In the genomic region with DNA sequence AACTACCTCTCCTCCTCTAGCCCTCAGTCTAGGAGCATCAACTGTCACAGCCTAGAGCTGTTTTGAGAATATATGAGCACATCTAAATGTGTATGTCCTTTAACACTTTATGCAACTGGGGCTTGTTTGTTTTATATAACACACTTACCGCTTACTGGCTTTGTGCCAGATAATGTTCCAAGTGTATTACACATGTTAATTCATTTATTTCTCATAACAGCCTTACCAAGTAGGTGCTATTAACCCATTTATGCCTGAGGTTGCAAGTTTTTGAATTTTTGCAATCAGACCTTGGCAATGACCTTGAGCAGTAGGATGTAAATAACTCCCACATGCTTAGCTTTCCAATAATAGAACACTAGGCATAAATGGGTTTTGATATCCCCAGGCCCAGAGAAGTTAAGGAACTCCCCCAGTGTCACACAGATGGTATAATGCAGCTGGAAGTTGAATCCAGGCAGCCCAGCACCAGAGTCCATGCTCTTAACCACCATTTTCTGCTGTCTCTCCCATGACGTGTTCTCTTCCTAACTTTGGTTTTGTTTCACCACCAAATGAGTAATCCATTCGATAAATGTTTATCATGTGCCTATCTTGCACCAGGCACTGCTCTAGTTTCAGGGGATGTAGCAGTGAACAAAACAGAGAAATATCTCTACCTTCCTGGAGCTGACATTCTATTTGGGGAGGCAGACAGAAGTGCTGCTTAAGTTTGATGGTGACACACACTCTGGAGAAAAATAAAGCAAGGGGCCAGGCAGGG, we compare ENCODE assay signal across 23 cellular contexts. TPM values are rescaled to one million over a fixed set of nuclear protein-coding genes. Genes with fewer than 3 reads are reported as not detected.
A peak's percentile ranks its signal among the peaks of the same experiment; 100 is the strongest.
DNase-seq lines count a peak whose midpoint lies in the region; ATAC-seq and TF ChIP-seq lines count a peak whose summit lies in the region.
"Had no signal": no experiment of that assay in that cellular context is flagged by ENCODE, and none has a peak within 500 bp of the region (broad histone marks: within the 10 kb centered on the region; RNA-seq: fewer than 3 reads in every experiment).

No MANE protein-coding gene starts in this region.

- intact Hi-C loops in activated CD4-positive, alpha-beta T cell treated with anti-CD3 and anti-CD28 coated beads for 36 hours (cut with DNase I, micrococcal nuclease), result no loop called here
- intact Hi-C loops in activated CD4-positive, alpha-beta T cell treated with anti-CD3 and anti-CD28 coated beads, Interleukin-2, amount 10 ng/mL, durations not matched to agents 24 days and 14 days (cut with micrococcal nuclease), result no loop called here
- intact Hi-C loops in natural killer cell (cut with micrococcal nuclease), result no loop called here

- CTCF ChIA-PET in activated CD4-positive, alpha-beta T cell treated with anti-CD3 and anti-CD28 coated beads for 36 hours (lab: Charles Lee), result no interaction called here

- ATAC-seq in activated CD4-positive, alpha-beta T cell treated with anti-CD3 and anti-CD28 coated beads for 36 hours, result peak; percentile 88
- ATAC-seq in HG02798 (IDR thresholded peaks at IDR 0.05; ENCODE audit: poor library complexity, unreplicated experiment) (no peak), natural killer cell (no peak)
- ATAC-seq: effector memory CD8-positive, alpha-beta T cell; left cardiac atrium had no signal

- no peak overlapping the region for H3K4me3 Mint-ChIP-seq in activated CD4-positive, alpha-beta T cell treated with anti-CD3 and anti-CD28 coated beads for 36 hours
- H3K4me3 Mint-ChIP-seq in activated CD4-positive, alpha-beta T cell treated with anti-CD3 and anti-CD28 coated beads, Interleukin-2, amount 10 ng/mL, durations not matched to agents 24 days and 14 days, result no peak overlapping the region
- H3K4me3 Mint-ChIP-seq in T-helper 2 cell treated with Interferon-gamma antibody and Interleukin-4, amounts not matched to agents 5 μg/mL and 100 μg/mL, for 36 hours, result no peak overlapping the region
- H3K4me3 Mint-ChIP-seq in natural killer cell, result no peak overlapping the region
- H3K4me3 Mint-ChIP-seq: CD4-positive, CD25-positive, alpha-beta regulatory T cell; effector memory CD8-positive, alpha-beta T cell had no signal

- no peak for TF ChIP-seq CTCF in natural killer cell (IDR thresholded peaks at IDR 0.05)

- H3K36me3 Mint-ChIP-seq in activated CD4-positive, alpha-beta T cell treated with anti-CD3 and anti-CD28 coated beads for 36 hours (ENCODE audit: low read depth), result peaks cover 2% of the 10 kb centered on the region
- no peaks in the 10 kb centered on the region for H3K36me3 Mint-ChIP-seq in activated CD4-positive, alpha-beta T cell treated with anti-CD3 and anti-CD28 coated beads, Interleukin-2, amount 10 ng/mL, durations not matched to agents 24 days and 14 days (ENCODE audit: low read depth)
- H3K36me3 Mint-ChIP-seq in T-helper 2 cell treated with Interferon-gamma antibody and Interleukin-4, amounts not matched to agents 5 μg/mL and 100 μg/mL, for 36 hours (ENCODE audit: low read depth), result no peaks in the 10 kb centered on the region
- no peaks in the 10 kb centered on the region for H3K36me3 Mint-ChIP-seq in natural killer cell
- H3K36me3 Mint-ChIP-seq: CD4-positive, CD25-positive, alpha-beta regulatory T cell; naive B cell had no signal

- H3K9me3 Mint-ChIP-seq in activated CD4-positive, alpha-beta T cell treated with anti-CD3 and anti-CD28 coated beads for 36 hours (ENCODE audit: low read depth), result no peaks in the 10 kb centered on the region
- no peaks in the 10 kb centered on the region for H3K9me3 Mint-ChIP-seq in activated CD4-positive, alpha-beta T cell treated with anti-CD3 and anti-CD28 coated beads, Interleukin-2, amount 10 ng/mL, durations not matched to agents 24 days and 14 days
- no peaks in the 10 kb centered on the region for H3K9me3 Mint-ChIP-seq in T-helper 2 cell treated with Interferon-gamma antibody and Interleukin-4, amounts not matched to agents 5 μg/mL and 100 μg/mL, for 36 hours
- H3K9me3 Mint-ChIP-seq in natural killer cell, result no peaks in the 10 kb centered on the region
- H3K9me3 Mint-ChIP-seq: CD4-positive, CD25-positive, alpha-beta regulatory T cell; effector memory CD8-positive, alpha-beta T cell; naive B cell had no signal

- H3K4me1 Mint-ChIP-seq in activated CD4-positive, alpha-beta T cell treated with anti-CD3 and anti-CD28 coated beads for 36 hours, result peaks cover 11% of the 10 kb centered on the region
- H3K4me1 Mint-ChIP-seq in activated CD4-positive, alpha-beta T cell treated with anti-CD3 and anti-CD28 coated beads, Interleukin-2, amount 10 ng/mL, durations not matched to agents 24 days and 14 days, result no peaks in the 10 kb centered on the region
- peaks cover 3% of the 10 kb centered on the region for H3K4me1 Mint-ChIP-seq in T-helper 2 cell treated with Interferon-gamma antibody and Interleukin-4, amounts not matched to agents 5 μg/mL and 100 μg/mL, for 36 hours (ENCODE audit: low read depth)
- H3K4me1 Mint-ChIP-seq in natural killer cell, result peaks cover 27 to 44% of the 10 kb centered on the region in 2 donors

- H3K27me3 Mint-ChIP-seq in activated CD4-positive, alpha-beta T cell treated with anti-CD3 and anti-CD28 coated beads for 36 hours, result no peaks in the 10 kb centered on the region
- H3K27me3 Mint-ChIP-seq in activated CD4-positive, alpha-beta T cell treated with anti-CD3 and anti-CD28 coated beads, Interleukin-2, amount 10 ng/mL, durations not matched to agents 24 days and 14 days, result no peaks in the 10 kb centered on the region
- H3K27me3 Mint-ChIP-seq in T-helper 2 cell treated with Interferon-gamma antibody and Interleukin-4, amounts not matched to agents 5 μg/mL and 100 μg/mL, for 36 hours (ENCODE audit: low read depth), result peaks cover 8% of the 10 kb centered on the region
- no peaks in the 10 kb centered on the region for H3K27me3 Mint-ChIP-seq in natural killer cell (ENCODE audit: low read depth in 2 of 2)
- H3K27me3 Mint-ChIP-seq: effector memory CD8-positive, alpha-beta T cell; naive B cell had no signal

- no peak overlapping the region for H3K27ac Mint-ChIP-seq in activated CD4-positive, alpha-beta T cell treated with anti-CD3 and anti-CD28 coated beads for 36 hours
- H3K27ac Mint-ChIP-seq in activated CD4-positive, alpha-beta T cell treated with anti-CD3 and anti-CD28 coated beads, Interleukin-2, amount 10 ng/mL, durations not matched to agents 24 days and 14 days, result no peak overlapping the region
- no peak overlapping the region for H3K27ac Mint-ChIP-seq in T-helper 2 cell treated with Interferon-gamma antibody and Interleukin-4, amounts not matched to agents 5 μg/mL and 100 μg/mL, for 36 hours
- H3K27ac Mint-ChIP-seq in natural killer cell, result no peak overlapping the region
- H3K27ac Mint-ChIP-seq: CD4-positive, CD25-positive, alpha-beta regulatory T cell; effector memory CD8-positive, alpha-beta T cell had no signal

- POLR2A ChIA-PET in activated CD4-positive, alpha-beta T cell treated with anti-CD3 and anti-CD28 coated beads for 36 hours (lab: Charles Lee), result no interaction called here

- no peak for DNase-seq in activated CD4-positive, alpha-beta T cell treated with anti-CD3 and anti-CD28 coated beads for 36 hours
- DNase-seq in activated CD4-positive, alpha-beta T cell treated with anti-CD3 and anti-CD28 coated beads, Interleukin-2, amount 10 ng/mL, durations not matched to agents 24 days and 14 days, result no peak
- DNase-seq in HT1080 (ENCODE audit: low read depth), result peak; percentile 48
- peak; percentile 9 for DNase-seq in T-helper 2 cell treated with Interferon-gamma antibody and Interleukin-4, amounts not matched to agents 5 μg/mL and 100 μg/mL, for 36 hours (ENCODE audit: low spot score)
- peak; percentile 51 for DNase-seq in kidney tubule cell (ENCODE audit: low spot score)
- DNase-seq in AG20443 (ENCODE audit: low spot score), result no peak
- DNase-seq in natural killer cell, result no peak
- DNase-seq: activated CD4-positive, alpha-beta T cell treated with anti-CD3 and anti-CD28 coated beads for 48 hours; activated CD8-positive, alpha-beta memory T cell treated with anti-CD3 and anti-CD28 coated beads, Interleukin-2, amount 50 U/mL, for 4 hours; activated naive CD4-positive, alpha-beta T cell; CD4-positive, CD25-positive, alpha-beta regulatory T cell; DMS79; effector memory CD8-positive, alpha-beta T cell; left cardiac atrium; mesendoderm; MM.1S; naive B cell; NCI-H2081 treated with DMSO at 0.1 percent for 48 hours; NCI-H526; ovary; SIG-M5; testis had no signal

RNA-seq across cellular contexts. Expression of gene PRDM11, which starts 23.1 kb away (rescaled TPM):
- total RNA-seq in activated CD4-positive, alpha-beta T cell treated with anti-CD3 and anti-CD28 coated beads for 36 hours, result under 1 TPM; 0.61 to 0.94 TPM
- total RNA-seq in activated CD4-positive, alpha-beta T cell treated with anti-CD3 and anti-CD28 coated beads, Interleukin-2, amount 10 ng/mL, durations not matched to agents 24 days and 14 days, result 1.4 and 1.9 TPM in 2 replicates
- 8.4 and 10.2 TPM in 2 replicates for total RNA-seq in HT1080 (2014; rRNA removed; shearing (Covaris generic))
- 1.7 and 2.3 TPM in 2 replicates for polyA plus RNA-seq in HT1080 (2015; cell fraction: cytosol; rRNA removed)
- polyA plus RNA-seq in HT1080 (2015; cell fraction: nucleus; rRNA removed), result 2.1 and 2.6 TPM in 2 replicates
- total RNA-seq in natural killer cell, result 10 to 100 TPM; 10.3 to 14.7 (median 13.7) TPM

Comparison
In these comparisons a context has a peak if more than half of its experiments do, and no peak if none do; other contexts are left out.
1. DNase-seq: peak in HT1080 (single experiment), T-helper 2 cell treated with Interferon-gamma antibody and Interleukin-4, amounts not matched to agents 5 μg/mL and 100 μg/mL, for 36 hours (single experiment) and kidney tubule cell (single experiment); none in activated CD4-positive, alpha-beta T cell treated with anti-CD3 and anti-CD28 coated beads for 36 hours (single experiment), activated CD4-positive, alpha-beta T cell treated with anti-CD3 and anti-CD28 coated beads, Interleukin-2, amount 10 ng/mL, durations not matched to agents 24 days and 14 days (single experiment), AG20443 (single experiment) and natural killer cell (single experiment).